9 cellular contexts compared by ENCODE assay signal in genomic region chr1:167273027-167273800, GRCh38. TPM values are rescaled to one million over a fixed set of nuclear protein-coding genes. Genes with fewer than 3 reads are reported as not detected.
DNase-seq lines count a peak whose midpoint lies in the region; ATAC-seq and TF ChIP-seq lines count a peak whose summit lies in the region.
"Had no signal": no experiment of that assay in that cellular context is flagged by ENCODE, and none has a peak within 500 bp of the region (broad histone marks: within the 10 kb centered on the region; RNA-seq: fewer than 3 reads in every experiment).

No MANE protein-coding gene starts in this region.

- ATAC-seq in HG03135 (IDR thresholded peaks at IDR 0.05; ENCODE audit: unreplicated experiment) = no peak
- ATAC-seq in GM18858 (IDR thresholded peaks at IDR 0.05; ENCODE audit: unreplicated experiment) = no peak
- ATAC-seq in HG03460 (IDR thresholded peaks at IDR 0.05; ENCODE audit: unreplicated experiment) = no peak

- H3K36me3 ChIP-seq in OCI-LY7 (ENCODE audit: insufficient read depth, low read length) = no peaks in the 10 kb centered on the region

- H3K79me2 ChIP-seq in OCI-LY7 (ENCODE audit: insufficient read depth, low read depth, low read length) = no peaks in the 10 kb centered on the region

- H3K9me2 ChIP-seq in OCI-LY7 (ENCODE audit: insufficient read depth, low read length) = no peaks in the 10 kb centered on the region

- H2AFZ ChIP-seq in OCI-LY7 (ENCODE audit: low read length) = no peak overlapping the region

- intact Hi-C loops in OCI-LY7 (cut with micrococcal nuclease; ENCODE audit: unreplicated experiment) = no loop called here

- POLR2A ChIA-PET in OCI-LY7 (lab: Charles Lee) = interaction anchor here (0.5 to 1.0 kb wide), 4 partner anchors 14 to 285 kb away, joined by 3 to 6 read pairs (median 3); no protein-coding TSS in a partner anchor

- H3K4me1 ChIP-seq in OCI-LY7 (ENCODE audit: insufficient read depth, low read length, poor library complexity, severe bottlenecking) = peaks cover 14% of the 10 kb centered on the region

- no peak overlapping the region for H3K4me3 ChIP-seq in OCI-LY7 (ENCODE audit: low read depth, low read length, poor library complexity, severe bottlenecking)

- H3K4me2 ChIP-seq in OCI-LY7 (ENCODE audit: low read length) = no peak overlapping the region

- peak; percentile 10 for DNase-seq in COR-L47 (lab: John Stamatoyannopoulos, UW)
- DNase-seq in HCEC 1CT = peak; percentile 16
- DNase-seq in NCI-H82 treated with DMSO at 0.1 percent for 48 hours (lab: John Stamatoyannopoulos, UW; ENCODE audit: unreplicated experiment) = peak; percentile 96
- DNase-seq in fibroblast of the conjunctiva (ENCODE audit: low read depth) = peak; percentile 16
- DNase-seq in OCI-LY7 (ENCODE audit: low spot score) = no peak

- BruUV-seq in OCI-LY7 (replicated peaks; lab: Mats Ljungman, UMichigan) = no TSS peak

- CTCF ChIA-PET in OCI-LY7 (lab: Charles Lee; ENCODE audit: unreplicated experiment) = no interaction called here

- no peak overlapping the region for H3K27ac ChIP-seq in OCI-LY7 (ENCODE audit: low read depth, low read length, poor library complexity, severe bottlenecking)
- H3K27ac ChIP-seq: VCaP had no signal

- no peaks in the 10 kb centered on the region for H4K20me1 ChIP-seq in OCI-LY7 (ENCODE audit: insufficient read depth, low read length)

- no peak for TF ChIP-seq CTCF in OCI-LY7 (conservative IDR thresholded peaks at IDR 0.05; ENCODE audit: low read length)

- H3K9me3 ChIP-seq in OCI-LY7 (ENCODE audit: low read length) = no peaks in the 10 kb centered on the region

RNA-seq across cellular contexts. Expression of gene POU2F1, which starts 52.5 kb away (rescaled TPM):
- total RNA-seq in OCI-LY7 (2014; rRNA removed; shearing (Covaris generic)) = 18.7 and 21.2 TPM in 2 replicates
- total RNA-seq in OCI-LY7 (2022) = 52.3 and 53.4 TPM in 2 replicates
